Comparison of ENCODE assay signal across 24 cellular contexts in genomic region chr9:16768816-16769215, GRCh38.
DNase-seq lines count a peak whose midpoint lies in the region; ATAC-seq and TF ChIP-seq lines count a peak whose summit lies in the region.
"Had no signal": no experiment of that assay in that cellular context is flagged by ENCODE, and none has a peak within 500 bp of the region (broad histone marks: within the 10 kb centered on the region; RNA-seq: fewer than 3 reads in every experiment).

No MANE protein-coding gene starts in this region.

- no peak overlapping the region for H2AK5ac ChIP-seq in mesendoderm (ENCODE audit: low read length)

- H3K4ac ChIP-seq in mesendoderm (ENCODE audit: low read depth, low read length), result no peak overlapping the region

- no CpG with 5 or more reads among the region's 6 CpGs for WGBS in mesendoderm (ENCODE audit: extremely low coverage, insufficient coverage, low lambda C conversion rate)

- no peaks in the 10 kb centered on the region for H3K9me3 Mint-ChIP-seq in GM23338

- 0 out of 2 replicates have a peak, but pooled peaks cover 3% of the 10 kb centered on the region for H3K9me2 ChIP-seq in GM23338 (ENCODE audit: insufficient read depth)

- H3K18ac ChIP-seq in mesendoderm (ENCODE audit: low read length), result no peak overlapping the region

- H3K36me3 Mint-ChIP-seq in GM23338 (ENCODE audit: low read depth), result no peaks in the 10 kb centered on the region; the same call in none of the 3 replicates
- H3K36me3 Mint-ChIP-seq: CD4-positive, CD25-positive, alpha-beta regulatory T cell had no signal

- H4K8ac ChIP-seq in mesendoderm (ENCODE audit: low read depth, low read length), result no peak overlapping the region

- H3K79me1 ChIP-seq in mesendoderm (ENCODE audit: low read length), result no peaks in the 10 kb centered on the region

- peak; percentile 79 for DNase-seq in GM23338 (ENCODE audit: low spot score)
- DNase-seq in NB4 (ENCODE audit: low read depth), result peak; percentile 16
- peak; percentile 52 for DNase-seq in iPS DF 19.7 (ENCODE audit: low read depth, low spot score)
- DNase-seq in mesendoderm, result peak; percentile 19
- no peak for DNase-seq in NCI-H524 treated with DMSO at 0.1 percent for 48 hours (lab: John Stamatoyannopoulos, UW)
- DNase-seq in SHP77 treated with DMSO at 0.1 percent for 48 hours (lab: John Stamatoyannopoulos, UW), result no peak
- DNase-seq: CD4-positive, CD25-positive, alpha-beta regulatory T cell; DMS53; GOT3; Kasumi-1; NCI-H1105; NCI-H146; NCI-H1930; NCI-H2107; NCI-H524; NCI-H82; NK-92 treated with Interleukin-12 subunit alpha and Interleukin-12 subunit beta, amount 100 ng/mL, for 24 hours; SHP77; SW 1271 had no signal

- H3K23ac ChIP-seq in mesendoderm (ENCODE audit: low read length), result no peak overlapping the region

- H3K27me3 ChIP-seq in GM23338 (ENCODE audit: insufficient read depth) (no peaks in the 10 kb centered on the region), mesendoderm (ENCODE audit: insufficient read depth, low read length, poor library complexity) (no peaks in the 10 kb centered on the region)
- H3K27me3 ChIP-seq: BLaER1 had no signal

- H3K36me3 ChIP-seq in GM23338 (ENCODE audit: insufficient read depth) (no peaks in the 10 kb centered on the region), mesendoderm (ENCODE audit: control insufficient read depth, insufficient read depth, low read length) (no peaks in the 10 kb centered on the region)
- H3K36me3 ChIP-seq: BLaER1 had no signal

- H3K4me1 ChIP-seq in GM23338 (ENCODE audit: insufficient read depth), result peaks cover 55% of the 10 kb centered on the region
- no peaks in the 10 kb centered on the region for H3K4me1 ChIP-seq in mesendoderm (ENCODE audit: control insufficient read depth, low read depth, low read length)
- H3K4me1 ChIP-seq: BLaER1 had no signal

- H2BK120ac ChIP-seq in mesendoderm (ENCODE audit: low read depth, low read length), result no peak overlapping the region

- H3K4me1 Mint-ChIP-seq in GM23338, result peaks cover 64% of the 10 kb centered on the region
- H3K4me1 Mint-ChIP-seq: CD4-positive, CD25-positive, alpha-beta regulatory T cell had no signal

- H3K4me2 ChIP-seq in GM23338 (peak overlapping the region; percentile 59), mesendoderm (ENCODE audit: low read length) (no peak overlapping the region)
- H3K4me2 ChIP-seq: BLaER1 had no signal

- H3K56ac ChIP-seq in mesendoderm (ENCODE audit: low read length), result no peak overlapping the region

- no peaks in the 10 kb centered on the region for H4K20me1 ChIP-seq in GM23338 (replicated peaks; ENCODE audit: insufficient read depth)
- H4K20me1 ChIP-seq: BLaER1 had no signal

- no peak overlapping the region for H2AFZ ChIP-seq in GM23338

- no peak overlapping the region for H3K9ac ChIP-seq in mesendoderm (ENCODE audit: low read length)
- H3K9ac ChIP-seq: BLaER1 had no signal

- H3K27ac Mint-ChIP-seq in GM23338, result peak overlapping the region; percentile 91
- H3K27ac Mint-ChIP-seq: CD4-positive, CD25-positive, alpha-beta regulatory T cell had no signal

- H4K5ac ChIP-seq in mesendoderm (ENCODE audit: low read length), result no peak overlapping the region

- peaks cover 13% of the 10 kb centered on the region; the same call in 1 of the 2 replicates for H3K79me2 ChIP-seq in GM23338 (replicated peaks; ENCODE audit: insufficient read depth)
- no peaks in the 10 kb centered on the region for H3K79me2 ChIP-seq in mesendoderm (ENCODE audit: control insufficient read depth, insufficient read depth, low read length)

- H3K27me3 Mint-ChIP-seq in GM23338 (ENCODE audit: insufficient read depth, low read depth, poor library complexity), result peaks cover 3% of the 10 kb centered on the region
- H3K27me3 Mint-ChIP-seq: CD4-positive, CD25-positive, alpha-beta regulatory T cell had no signal

- TF ChIP-seq CTCF in GM23338 (conservative IDR thresholded peaks at IDR 0.05; ENCODE audit: low read depth in 2 of 2) (no peak), NB4 (IDR thresholded peaks at IDR 0.05; ENCODE audit: low read depth, low read length) (no peak)

- ATAC-seq in GM23338 (peak; percentile 90), GM19452 (IDR thresholded peaks at IDR 0.05; ENCODE audit: unreplicated experiment) (no peak)
- ATAC-seq: K562, Panc1 had no signal

- no peak overlapping the region for H2BK5ac ChIP-seq in mesendoderm (ENCODE audit: low read length)

- no peak overlapping the region for H3K4me3 ChIP-seq in GM23338
- H3K4me3 ChIP-seq in NB4 (ENCODE audit: low read depth, low read length), result no peak overlapping the region
- no peak overlapping the region for H3K4me3 ChIP-seq in mesendoderm (ENCODE audit: low read length)
- H3K4me3 ChIP-seq: BLaER1, K562 had no signal

- no peak overlapping the region for H2BK15ac ChIP-seq in mesendoderm (replicated peaks; ENCODE audit: low read depth)

- TF ChIP-seq POLR2A in NB4 (IDR thresholded peaks at IDR 0.05; ENCODE audit: extremely low read depth, insufficient read length), result no peak

- H3K27ac ChIP-seq in GM23338 (ENCODE audit: low read depth) (peak overlapping the region; percentile 33), mesendoderm (ENCODE audit: low read depth, low read length) (no peak overlapping the region)
- H3K27ac ChIP-seq: BLaER1, RWPE1 had no signal

- peaks cover 10% of the 10 kb centered on the region; the same call in 1 of the 2 replicates for H3F3A ChIP-seq in GM23338 (replicated peaks; ENCODE audit: low read depth)

- peak overlapping the region; percentile 1; the same call in 1 of the 3 replicates for H3K4me3 Mint-ChIP-seq in GM23338
- H3K4me3 Mint-ChIP-seq: CD4-positive, CD25-positive, alpha-beta regulatory T cell had no signal

TF ChIP-seq in GM23338, 12 proteins besides CTCF, POLR2A, EP300 and RAD21:
- TF ChIP-seq NANOG (IDR thresholded peaks at IDR 0.05; ENCODE audit: borderline replicate concordance) (peak; percentile 30; the same call in 1 of the 2 replicates), ZNF114 (CRISPR knock-in tag; IDR thresholded peaks at IDR 0.05) (0 out of 2 replicates have a peak, but pooled peaks have one; percentile 39), JUNB (IDR thresholded peaks at IDR 0.05; ENCODE audit: unreplicated experiment) (no peak)
- TF ChIP-seq, protein P1, sequence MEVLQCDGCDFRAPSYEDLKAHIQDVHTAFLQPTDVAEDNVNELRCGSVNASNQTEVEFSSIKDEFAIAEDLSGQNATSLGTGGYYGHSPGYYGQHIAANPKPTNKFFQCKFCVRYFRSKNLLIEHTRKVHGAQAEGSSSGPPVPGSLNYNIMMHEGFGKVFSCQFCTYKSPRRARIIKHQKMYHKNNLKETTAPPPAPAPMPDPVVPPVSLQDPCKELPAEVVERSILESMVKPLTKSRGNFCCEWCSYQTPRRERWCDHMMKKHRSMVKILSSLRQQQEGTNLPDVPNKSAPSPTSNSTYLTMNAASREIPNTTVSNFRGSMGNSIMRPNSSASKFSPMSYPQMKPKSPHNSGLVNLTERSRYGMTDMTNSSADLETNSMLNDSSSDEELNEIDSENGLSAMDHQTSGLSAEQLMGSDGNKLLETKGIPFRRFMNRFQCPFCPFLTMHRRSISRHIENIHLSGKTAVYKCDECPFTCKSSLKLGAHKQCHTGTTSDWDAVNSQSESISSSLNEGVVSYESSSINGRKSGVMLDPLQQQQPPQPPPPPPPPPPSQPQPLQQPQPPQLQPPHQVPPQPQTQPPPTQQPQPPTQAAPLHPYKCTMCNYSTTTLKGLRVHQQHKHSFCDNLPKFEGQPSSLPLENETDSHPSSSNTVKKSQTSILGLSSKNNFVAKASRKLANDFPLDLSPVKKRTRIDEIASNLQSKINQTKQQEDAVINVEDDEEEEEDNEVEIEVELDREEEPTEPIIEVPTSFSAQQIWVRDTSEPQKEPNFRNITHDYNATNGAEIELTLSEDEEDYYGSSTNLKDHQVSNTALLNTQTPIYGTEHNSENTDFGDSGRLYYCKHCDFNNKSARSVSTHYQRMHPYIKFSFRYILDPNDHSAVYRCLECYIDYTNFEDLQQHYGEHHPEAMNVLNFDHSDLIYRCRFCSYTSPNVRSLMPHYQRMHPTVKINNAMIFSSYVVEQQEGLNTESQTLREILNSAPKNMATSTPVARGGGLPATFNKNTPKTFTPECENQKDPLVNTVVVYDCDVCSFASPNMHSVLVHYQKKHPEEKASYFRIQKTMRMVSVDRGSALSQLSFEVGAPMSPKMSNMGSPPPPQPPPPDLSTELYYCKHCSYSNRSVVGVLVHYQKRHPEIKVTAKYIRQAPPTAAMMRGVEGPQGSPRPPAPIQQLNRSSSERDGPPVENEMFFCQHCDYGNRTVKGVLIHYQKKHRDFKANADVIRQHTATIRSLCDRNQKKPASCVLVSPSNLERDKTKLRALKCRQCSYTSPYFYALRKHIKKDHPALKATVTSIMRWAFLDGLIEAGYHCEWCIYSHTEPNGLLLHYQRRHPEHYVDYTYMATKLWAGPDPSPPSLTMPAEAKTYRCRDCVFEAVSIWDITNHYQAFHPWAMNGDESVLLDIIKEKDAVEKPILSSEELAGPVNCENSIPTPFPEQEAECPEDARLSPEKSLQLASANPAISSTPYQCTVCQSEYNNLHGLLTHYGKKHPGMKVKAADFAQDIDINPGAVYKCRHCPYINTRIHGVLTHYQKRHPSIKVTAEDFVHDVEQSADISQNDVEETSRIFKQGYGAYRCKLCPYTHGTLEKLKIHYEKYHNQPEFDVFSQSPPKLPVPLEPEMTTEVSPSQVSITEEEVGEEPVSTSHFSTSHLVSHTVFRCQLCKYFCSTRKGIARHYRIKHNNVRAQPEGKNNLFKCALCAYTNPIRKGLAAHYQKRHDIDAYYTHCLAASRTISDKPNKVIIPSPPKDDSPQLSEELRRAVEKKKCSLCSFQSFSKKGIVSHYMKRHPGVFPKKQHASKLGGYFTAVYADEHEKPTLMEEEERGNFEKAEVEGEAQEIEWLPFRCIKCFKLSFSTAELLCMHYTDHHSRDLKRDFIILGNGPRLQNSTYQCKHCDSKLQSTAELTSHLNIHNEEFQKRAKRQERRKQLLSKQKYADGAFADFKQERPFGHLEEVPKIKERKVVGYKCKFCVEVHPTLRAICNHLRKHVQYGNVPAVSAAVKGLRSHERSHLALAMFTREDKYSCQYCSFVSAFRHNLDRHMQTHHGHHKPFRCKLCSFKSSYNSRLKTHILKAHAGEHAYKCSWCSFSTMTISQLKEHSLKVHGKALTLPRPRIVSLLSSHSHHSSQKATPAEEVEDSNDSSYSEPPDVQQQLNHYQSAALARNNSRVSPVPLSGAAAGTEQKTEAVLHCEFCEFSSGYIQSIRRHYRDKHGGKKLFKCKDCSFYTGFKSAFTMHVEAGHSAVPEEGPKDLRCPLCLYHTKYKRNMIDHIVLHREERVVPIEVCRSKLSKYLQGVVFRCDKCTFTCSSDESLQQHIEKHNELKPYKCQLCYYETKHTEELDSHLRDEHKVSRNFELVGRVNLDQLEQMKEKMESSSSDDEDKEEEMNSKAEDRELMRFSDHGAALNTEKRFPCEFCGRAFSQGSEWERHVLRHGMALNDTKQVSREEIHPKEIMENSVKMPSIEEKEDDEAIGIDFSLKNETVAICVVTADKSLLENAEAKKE (CRISPR knock-in tag; IDR thresholded peaks at IDR 0.05), result peak; percentile 90
TF ChIP-seq in GM23338: peak in this region for 3.

Comparison
In these comparisons a context has a peak if more than half of its experiments do, and no peak if none do; other contexts are left out.
1. DNase-seq: peak in GM23338 (single experiment), NB4 (single experiment), iPS DF 19.7 (single experiment) and mesendoderm (single experiment); none in NCI-H524 treated with DMSO at 0.1 percent for 48 hours (single experiment) and SHP77 treated with DMSO at 0.1 percent for 48 hours (single experiment).